In genomic region chr20:45355209-45355608, GRCh38 we compare ENCODE assay signal across 1 cellular context.
TF ChIP-seq lines count a peak whose summit lies in the region.

No MANE protein-coding gene starts in this region.

TF ChIP-seq in HCT116, 20 proteins besides CTCF, POLR2A, EP300 and RAD21 (continued from another document):
- no peak for TF ChIP-seq ZNF274 (IDR thresholded peaks at IDR 0.05; ENCODE audit: low read depth, low read length)
- 0 out of 2 replicates have a peak, but pooled peaks have one; percentile 29 for TF ChIP-seq SIN3A (IDR thresholded peaks at IDR 0.05; ENCODE audit: low read depth)
- no peak for TF ChIP-seq ZFX (IDR thresholded peaks at IDR 0.05)
- TF ChIP-seq TCF7L2 (IDR thresholded peaks at IDR 0.05; ENCODE audit: borderline replicate concordance, extremely low read depth, insufficient read depth, insufficient read length): peak; percentile 50
- no peak for TF ChIP-seq ATF3 (IDR thresholded peaks at IDR 0.05)
- peak; percentile 62 for TF ChIP-seq JUND (IDR thresholded peaks at IDR 0.05)
- TF ChIP-seq EZH2 (IDR thresholded peaks at IDR 0.05): no peak
- TF ChIP-seq CBX3 (IDR thresholded peaks at IDR 0.05; ENCODE audit: low read depth): no peak
- TF ChIP-seq SP1 (IDR thresholded peaks at IDR 0.05; ENCODE audit: low read depth): peak; percentile 33; the same call in 1 of the 2 replicates
- TF ChIP-seq EZH2phosphoT487 (IDR thresholded peaks at IDR 0.05; ENCODE audit: borderline replicate concordance): no peak
- peak; percentile 45; the same call in 1 of the 2 replicates for TF ChIP-seq CEBPB (IDR thresholded peaks at IDR 0.05; ENCODE audit: low read depth)
- no peak for TF ChIP-seq ELF1 (IDR thresholded peaks at IDR 0.05; ENCODE audit: borderline replicate concordance, low read depth)
- TF ChIP-seq POLR2AphosphoS5 (IDR thresholded peaks at IDR 0.05; ENCODE audit: low read depth, low read length): no peak
- no peak for TF ChIP-seq YY1 (IDR thresholded peaks at IDR 0.05; ENCODE audit: extremely low read depth, insufficient replicate concordance, low read depth, low read length)
- TF ChIP-seq SRF (IDR thresholded peaks at IDR 0.05; ENCODE audit: low read depth): no peak
